In the genomic region with DNA sequence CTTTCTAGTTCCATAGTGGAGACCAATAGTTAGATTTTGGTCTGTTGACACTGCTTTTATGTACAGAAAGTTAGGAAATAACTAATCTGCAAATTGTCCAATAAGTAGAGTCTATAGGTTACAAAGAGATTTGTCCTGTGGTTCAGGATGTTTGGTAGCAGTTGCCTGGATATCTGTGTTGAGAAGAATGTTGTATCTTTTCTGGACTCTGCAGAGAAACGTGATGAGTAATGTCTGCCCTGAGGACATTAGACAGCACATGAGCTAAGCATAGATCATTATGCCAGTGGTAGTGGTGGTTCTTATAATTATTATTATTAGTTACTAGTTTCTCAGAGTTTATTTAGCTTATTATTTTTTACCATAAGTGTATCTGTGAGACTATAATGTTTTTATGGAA, we compare ENCODE assay signal across 21 cellular contexts.
DNase-seq lines count a peak whose midpoint lies in the region; ATAC-seq, FAIRE-seq and TF ChIP-seq lines count a peak whose summit lies in the region.
"Had no signal": no experiment of that assay in that cellular context is flagged by ENCODE, and none has a peak within 500 bp of the region (broad histone marks: within the 10 kb centered on the region; RNA-seq: fewer than 3 reads in every experiment).

No MANE protein-coding gene starts in this region.

- H3K36me3 ChIP-seq in keratinocyte (ENCODE audit: control insufficient read depth in 2 of 2, extremely low read depth in 1 of 2, insufficient read depth in 2 of 2, low read length in 2 of 2) = no peaks in the 10 kb centered on the region
- no peaks in the 10 kb centered on the region for H3K36me3 ChIP-seq in mesendoderm (ENCODE audit: control insufficient read depth, insufficient read depth, low read length)
- H3K36me3 ChIP-seq: adrenal gland, lower lobe of right lung had no signal

- H3K27ac Mint-ChIP-seq in chondrocyte (ENCODE audit: unreplicated experiment) = peak overlapping the region; percentile 28
- no peak overlapping the region for H3K27ac Mint-ChIP-seq in naive thymus-derived CD8-positive, alpha-beta T cell
- H3K27ac Mint-ChIP-seq: naive B cell; T-helper 1 cell treated with Interleukin-12 subunit alpha and Interleukin-12 subunit beta and Interleukin-4 antibody, amounts not matched to agents 30 μg/mL and 1 μg/mL, for 36 hours had no signal

- DNase-seq in Daoy (ENCODE audit: low read depth) (peak; percentile 54), NCI-H226 (peak; percentile 84), chondrocyte (ENCODE audit: low spot score) (no peak), keratinocyte (ENCODE audit: low read depth, low spot score) (peak; percentile 35), mesendoderm (no peak), left ventricle myocardium superior (no peak), HT-29 (ENCODE audit: low spot score) (no peak)
- DNase-seq in naive thymus-derived CD8-positive, alpha-beta T cell = no peak
- DNase-seq: activated CD4-positive, CD25-positive, alpha-beta regulatory T cell; adrenal gland; GF-D8; H7; lower lobe of right lung; naive B cell; NCI-H1436; NCI-H446; posterior cingulate gyrus; SHP77 treated with DMSO at 0.1 percent for 48 hours; testis had no signal

- no peak overlapping the region for H3K56ac ChIP-seq in mesendoderm (ENCODE audit: low read length)

- no peak for ATAC-seq in left ventricle myocardium superior
- no peak for ATAC-seq in naive thymus-derived CD8-positive, alpha-beta T cell
- ATAC-seq: lower lobe of right lung had no signal

- no peak overlapping the region for H4K5ac ChIP-seq in mesendoderm (ENCODE audit: low read length)

- no peaks in the 10 kb centered on the region for H3K9me3 ChIP-seq in keratinocyte (ENCODE audit: control insufficient read depth, low read depth, low read length)
- H3K9me3 ChIP-seq: adrenal gland, lower lobe of right lung, testis had no signal

- no peak overlapping the region for H2AFZ ChIP-seq in keratinocyte (ENCODE audit: control insufficient read depth, low read length)

- no peak for FAIRE-seq in keratinocyte (lab: Jason Lieb, UNC)
- FAIRE-seq: endometrium had no signal

- no peak overlapping the region for H2BK15ac ChIP-seq in mesendoderm (replicated peaks; ENCODE audit: low read depth)

- H2BK120ac ChIP-seq in mesendoderm (ENCODE audit: low read depth, low read length) = no peak overlapping the region

- H3K18ac ChIP-seq in mesendoderm (ENCODE audit: low read length) = no peak overlapping the region

- intact Hi-C loops in left ventricle myocardium superior (cut with micrococcal nuclease) = no loop called here

- H3K9ac ChIP-seq in keratinocyte (ENCODE audit: control insufficient read depth, extremely low read depth, insufficient read depth, low read length) = no peak overlapping the region
- H3K9ac ChIP-seq in mesendoderm (ENCODE audit: low read length) = no peak overlapping the region

- H4K8ac ChIP-seq in mesendoderm (ENCODE audit: low read depth, low read length) = no peak overlapping the region

- peaks cover 1% of the 10 kb centered on the region for H3K36me3 Mint-ChIP-seq in chondrocyte (ENCODE audit: low read depth)
- H3K36me3 Mint-ChIP-seq in naive thymus-derived CD8-positive, alpha-beta T cell = no peaks in the 10 kb centered on the region
- H3K36me3 Mint-ChIP-seq: naive B cell had no signal

- no peaks in the 10 kb centered on the region for H3K79me2 ChIP-seq in keratinocyte (ENCODE audit: control insufficient read depth, insufficient read depth, low read length)
- no peaks in the 10 kb centered on the region for H3K79me2 ChIP-seq in mesendoderm (ENCODE audit: control insufficient read depth, insufficient read depth, low read length)

- no peaks in the 10 kb centered on the region for H3K9me1 ChIP-seq in keratinocyte (ENCODE audit: control insufficient read depth, extremely low read depth, insufficient read depth, low read length)

- H3K4me3 ChIP-seq in keratinocyte (ENCODE audit: control insufficient read depth in 2 of 3, extremely low read depth in 1 of 3, insufficient read depth in 2 of 3, low read depth in 1 of 3, low read length in 3 of 3) (no peak overlapping the region), mesendoderm (ENCODE audit: low read length) (no peak overlapping the region)
- H3K4me3 ChIP-seq: adrenal gland, lower lobe of right lung, testis had no signal

- H3K27ac ChIP-seq in keratinocyte (ENCODE audit: control insufficient read depth, insufficient read depth, low read length) (no peak overlapping the region), mesendoderm (ENCODE audit: low read depth, low read length) (no peak overlapping the region)
- H3K27ac ChIP-seq: adrenal gland, lower lobe of right lung, testis had no signal

- no peak overlapping the region for H2BK5ac ChIP-seq in mesendoderm (ENCODE audit: low read length)

- TF ChIP-seq CTCF in chondrocyte (IDR thresholded peaks at IDR 0.05) (no peak), keratinocyte (optimal IDR thresholded peaks at IDR 0.05 in 1 of 3, IDR thresholded peaks at IDR 0.05 in 1 of 3, conservative IDR thresholded peaks at IDR 0.05 in 1 of 3; ENCODE audit: extremely low read depth in 1 of 3, insufficient read depth in 2 of 3, low read length in 3 of 3) (no peak)

- H3K4me1 Mint-ChIP-seq in chondrocyte (ENCODE audit: low read depth) = peaks cover 57% of the 10 kb centered on the region
- H3K4me1 Mint-ChIP-seq in naive thymus-derived CD8-positive, alpha-beta T cell = no peaks in the 10 kb centered on the region
- H3K4me1 Mint-ChIP-seq: naive B cell had no signal

- H4K20me1 ChIP-seq in keratinocyte (ENCODE audit: control insufficient read depth, extremely low read depth, insufficient read depth, low read length) = no peaks in the 10 kb centered on the region

- no peak overlapping the region for H3K4ac ChIP-seq in mesendoderm (ENCODE audit: low read depth, low read length)

- no peak overlapping the region for H2AK5ac ChIP-seq in mesendoderm (ENCODE audit: low read length)

- H3K4me3 Mint-ChIP-seq in chondrocyte (ENCODE audit: unreplicated experiment) = no peak overlapping the region
- no peak overlapping the region for H3K4me3 Mint-ChIP-seq in naive thymus-derived CD8-positive, alpha-beta T cell
- H3K4me3 Mint-ChIP-seq: naive B cell; T-helper 1 cell treated with Interleukin-12 subunit alpha and Interleukin-12 subunit beta and Interleukin-4 antibody, amounts not matched to agents 30 μg/mL and 1 μg/mL, for 36 hours had no signal

- H3K23ac ChIP-seq in mesendoderm (ENCODE audit: low read length) = no peak overlapping the region

- no peaks in the 10 kb centered on the region for H3K79me1 ChIP-seq in mesendoderm (ENCODE audit: low read length)

- no peaks in the 10 kb centered on the region for H3K27me3 Mint-ChIP-seq in chondrocyte (ENCODE audit: low read depth)
- H3K27me3 Mint-ChIP-seq in naive thymus-derived CD8-positive, alpha-beta T cell = peaks cover 0 to 9% (median 4%) of the 10 kb centered on the region in 5 donors

- H3K27me3 ChIP-seq in keratinocyte (ENCODE audit: control insufficient read depth, extremely low read depth, insufficient read depth, low read length) (no peaks in the 10 kb centered on the region), mesendoderm (ENCODE audit: insufficient read depth, low read length, poor library complexity) (no peaks in the 10 kb centered on the region)
- H3K27me3 ChIP-seq: adrenal gland, testis had no signal

- POLR2A ChIA-PET in naive thymus-derived CD8-positive, alpha-beta T cell (lab: Charles Lee) = no interaction called here

- H3K4me1 ChIP-seq in keratinocyte (ENCODE audit: control insufficient read depth, extremely low read depth, insufficient read depth, low read length) (peaks cover 5% of the 10 kb centered on the region), mesendoderm (ENCODE audit: control insufficient read depth, low read depth, low read length) (no peaks in the 10 kb centered on the region)
- H3K4me1 ChIP-seq: adrenal gland, lower lobe of right lung, testis had no signal

- H3K9me3 Mint-ChIP-seq in chondrocyte (ENCODE audit: low read depth) = peaks cover 6% of the 10 kb centered on the region
- H3K9me3 Mint-ChIP-seq in naive thymus-derived CD8-positive, alpha-beta T cell = peaks cover 0 to 3% (median 0%) of the 10 kb centered on the region in 9 donors
- H3K9me3 Mint-ChIP-seq: T-helper 1 cell treated with Interleukin-12 subunit alpha and Interleukin-12 subunit beta and Interleukin-4 antibody, amounts not matched to agents 30 μg/mL and 1 μg/mL, for 36 hours had no signal

- no CpG with 5 or more reads among the region's 1 CpG for WGBS in mesendoderm (ENCODE audit: extremely low coverage, insufficient coverage, low lambda C conversion rate)

- H3K4me2 ChIP-seq in keratinocyte (ENCODE audit: control insufficient read depth, extremely low read depth, insufficient read depth, low read depth, low read length) (no peak overlapping the region), mesendoderm (ENCODE audit: low read length) (no peak overlapping the region)

- dilution Hi-C loops in keratinocyte (cut with MboI; ENCODE audit: extremely low pct_ligation_motif_present, low sequenced_read_pairs) = no loop called here

Comparison
In these comparisons a context has a peak if more than half of its experiments do, and no peak if none do; other contexts are left out.
1. DNase-seq: peak in Daoy (single experiment), NCI-H226 (single experiment) and keratinocyte (single experiment); none in chondrocyte (single experiment), mesendoderm (single experiment), left ventricle myocardium superior (single experiment), naive thymus-derived CD8-positive, alpha-beta T cell (0 of 10) and HT-29 (single experiment).